8 cellular contexts compared by ENCODE assay signal in the genomic region with DNA sequence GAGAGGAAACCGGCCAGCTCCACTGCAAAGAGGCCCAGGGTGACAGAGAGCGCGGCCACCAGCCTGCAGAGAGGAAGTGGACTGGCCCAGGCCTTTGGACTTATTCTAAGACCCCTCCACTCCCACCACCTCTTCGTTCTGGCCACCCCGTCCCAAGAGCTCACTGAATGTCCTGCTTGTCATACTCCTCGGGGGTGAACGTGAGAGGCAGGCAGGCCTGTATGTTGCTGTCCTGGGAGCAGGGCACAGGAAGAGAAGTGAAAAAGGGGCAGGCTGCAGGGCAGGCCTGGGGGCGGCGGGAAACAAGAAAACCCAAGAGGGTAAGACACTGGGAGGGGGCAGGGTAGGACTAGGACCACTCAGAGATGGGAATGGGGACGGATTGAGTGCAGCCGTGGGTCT. TPM values are rescaled to one million over a fixed set of nuclear protein-coding genes. Genes with fewer than 3 reads are reported as not detected.
A peak's percentile ranks its signal among the peaks of the same experiment; 100 is the strongest.
DNase-seq lines count a peak whose midpoint lies in the region; ATAC-seq and TF ChIP-seq lines count a peak whose summit lies in the region.

No MANE protein-coding gene starts in this region.

- H3F3A ChIP-seq in MM.1S (ENCODE audit: insufficient read depth, low read length), result peaks cover 23% of the 10 kb centered on the region

- TF ChIP-seq CTCF in MM.1S (IDR thresholded peaks at IDR 0.05; ENCODE audit: low read length), result no peak
- no peak for TF ChIP-seq CTCF in cardiac fibroblast (IDR thresholded peaks at IDR 0.05; ENCODE audit: low read depth, low read length)
- TF ChIP-seq CTCF in lung (IDR thresholded peaks at IDR 0.05; ENCODE audit: control extremely low read depth, extremely low read depth), result no peak

- H3K9me3 ChIP-seq in MM.1S (replicated peaks; ENCODE audit: insufficient read depth, low read length) (no peaks in the 10 kb centered on the region), lung (ENCODE audit: control insufficient read depth in 2 of 2, insufficient read depth in 1 of 2, low read length in 1 of 2) (no peaks in the 10 kb centered on the region)

- H3K36me3 ChIP-seq in MM.1S (replicated peaks; ENCODE audit: insufficient read depth, low read length) (no peaks in the 10 kb centered on the region), lung (ENCODE audit: control insufficient read depth in 2 of 2, insufficient read depth in 2 of 2, low read length in 2 of 2) (no peaks in the 10 kb centered on the region), urinary bladder (ENCODE audit: insufficient read depth) (no peaks in the 10 kb centered on the region)

- WGBS in lung, 2 donors, result 7% methylated on average over 11 of the region's 11 CpGs
- 13% methylated on average over 11 of the region's 11 CpGs for WGBS in urinary bladder

- H3K9ac ChIP-seq in MM.1S (ENCODE audit: low read length), result peak overlapping the region; percentile 74

- H3K4me3 ChIP-seq in MM.1S (ENCODE audit: low read length), result peak overlapping the region; percentile 90
- H3K4me3 ChIP-seq in cardiac fibroblast (replicated peaks in 1 of 2; ENCODE audit: low read depth in 2 of 2, low read length in 2 of 2), result peak overlapping the region; percentile 59 to 76
- peak overlapping the region; percentile 55 for H3K4me3 ChIP-seq in lung
- peak overlapping the region; percentile 57 for H3K4me3 ChIP-seq in urinary bladder (ENCODE audit: low read depth, low read length)

- H4K20me1 ChIP-seq in MM.1S (ENCODE audit: insufficient read depth, low read length), result no peaks in the 10 kb centered on the region

- no peak for DNase-seq in MM.1S
- DNase-seq in cardiac fibroblast (ENCODE audit: low read depth in 2 of 2), result peak in 1 of 2 donors; percentile 23
- no peak for DNase-seq in lung (ENCODE audit: low spot score)
- no peak for DNase-seq in UCSD-AML1 (lab: John Stamatoyannopoulos, UW; ENCODE audit: unreplicated experiment)
- DNase-seq in activated CD8-positive, alpha-beta memory T cell treated with anti-CD3 and anti-CD28 coated beads, Interleukin-2, amount 50 U/mL, for 48 hours, result no peak

- peak overlapping the region; percentile 88 for H2AFZ ChIP-seq in MM.1S (ENCODE audit: low read length)

- no peaks in the 10 kb centered on the region; the same call in 1 of the 2 replicates for H3K79me2 ChIP-seq in MM.1S (ENCODE audit: low read length)

- H3K27ac ChIP-seq in MM.1S (ENCODE audit: low read length) (peak overlapping the region; percentile 64), lung (ENCODE audit: low read depth in 1 of 2, low read length in 1 of 2) (peak overlapping the region; percentile 71 to 87), urinary bladder (ENCODE audit: low read depth) (no peak overlapping the region)

- no peaks in the 10 kb centered on the region for H3K27me3 ChIP-seq in MM.1S (replicated peaks; ENCODE audit: insufficient read depth, low read length)
- H3K27me3 ChIP-seq in lung (ENCODE audit: control insufficient read depth, insufficient read depth), result no peaks in the 10 kb centered on the region

- H3K4me2 ChIP-seq in MM.1S (ENCODE audit: low read depth, low read length), result peak overlapping the region; percentile 90

- ATAC-seq in GM18909 (IDR thresholded peaks at IDR 0.05; ENCODE audit: poor library complexity, unreplicated experiment), result peak; percentile 11
- no peak for ATAC-seq in lung (ENCODE audit: insufficient read depth, low FRiP score)
- no peak for ATAC-seq in HG03139 (IDR thresholded peaks at IDR 0.05; ENCODE audit: unreplicated experiment)

- H3K4me1 ChIP-seq in MM.1S (ENCODE audit: low read length), result peaks cover 17% of the 10 kb centered on the region; the same call in 1 of the 2 replicates
- H3K4me1 ChIP-seq in lung (ENCODE audit: control insufficient read depth in 2 of 2, insufficient read depth in 2 of 2, low read length in 2 of 2), result peaks cover 0 to 4% of the 10 kb centered on the region in 2 donors
- no peaks in the 10 kb centered on the region for H3K4me1 ChIP-seq in urinary bladder (ENCODE audit: insufficient read depth)

- H3K9me2 ChIP-seq in MM.1S (replicated peaks; ENCODE audit: insufficient read depth, low read length), result no peaks in the 10 kb centered on the region

RNA-seq across cellular contexts. Expression of a gene that starts 0.4 kb away (rescaled TPM):
- total RNA-seq in lung (10 to 100 TPM; 24.4 to 33.1 TPM), urinary bladder (40.4 TPM)
- polyA plus RNA-seq in lung (10 to 100 TPM; 13.2 to 19.0 TPM), urinary bladder (21.6 TPM)

RNA-seq across cellular contexts. Expression of a gene that starts 13.0 kb away (rescaled TPM):
- total RNA-seq in lung (10 to 100 TPM; 33.9 to 76.2 TPM), urinary bladder (12.1 TPM)
- polyA plus RNA-seq in lung (10 to 100 TPM; 45.4 to 46.2 TPM), urinary bladder (81.4 TPM)

RNA-seq across cellular contexts. Expression of a gene that starts 14.2 kb away (rescaled TPM):
- 10 to 100 TPM in 1 of 2 donors, 1 to 10 TPM in 1; 5.3 to 10.8 TPM for total RNA-seq in lung
- polyA plus RNA-seq in lung, result 10 to 100 TPM in 1 of 2 donors, 1 to 10 TPM in 1; 5.6 to 10.5 TPM
- total RNA-seq in urinary bladder, result 3.6 TPM
- 14.9 TPM for polyA plus RNA-seq in urinary bladder

RNA-seq across cellular contexts. Expression of a gene that starts 23.6 kb away (rescaled TPM):
- total RNA-seq in lung (100 to 1,000 TPM; 132 to 238 TPM), urinary bladder (29.9 TPM)
- polyA plus RNA-seq in lung (100 to 1,000 TPM in 1 of 2 donors, 10 to 100 TPM in 1; 93.5 to 126 TPM), urinary bladder (183 TPM)

RNA-seq across cellular contexts. Expression of a gene that starts 34.6 kb away (rescaled TPM):
- total RNA-seq in lung, result 1 to 10 TPM; 2.1 to 3.9 TPM
- polyA plus RNA-seq in lung, result 1 to 10 TPM; 3.6 to 5.7 TPM
- 9.3 TPM for total RNA-seq in urinary bladder
- 0.66 TPM for polyA plus RNA-seq in urinary bladder
